In genomic region chr5:108905818-108906217, GRCh38 we compare ENCODE assay signal across 24 cellular contexts.
A peak's percentile ranks its signal among the peaks of the same experiment; 100 is the strongest.
DNase-seq lines count a peak whose midpoint lies in the region; ATAC-seq, FAIRE-seq and TF ChIP-seq lines count a peak whose summit lies in the region.
"Had no signal": no experiment of that assay in that cellular context is flagged by ENCODE, and none has a peak within 500 bp of the region (broad histone marks: within the 10 kb centered on the region; RNA-seq: fewer than 3 reads in every experiment).

No MANE protein-coding gene starts in this region.

- no peaks in the 10 kb centered on the region for H3K4me1 Mint-ChIP-seq in astrocyte (ENCODE audit: low read depth, unreplicated experiment)
- H3K4me1 Mint-ChIP-seq in CD14-positive monocyte: no peaks in the 10 kb centered on the region

- H3K4me1 ChIP-seq in mammary epithelial cell (ENCODE audit: insufficient read depth, low read length) (no peaks in the 10 kb centered on the region), breast epithelium (no peaks in the 10 kb centered on the region), astrocyte (ENCODE audit: insufficient read depth, low read length) (peaks cover 3% of the 10 kb centered on the region), foreskin keratinocyte (no peaks in the 10 kb centered on the region)

- intact Hi-C loops in mammary epithelial cell (cut with micrococcal nuclease) (no loop called here), breast epithelium (cut with DNase I; ENCODE audit: low total_unique reads) (no loop called here), CD14-positive monocyte (cut with micrococcal nuclease) (no loop called here)

- H3K27ac Mint-ChIP-seq in astrocyte (ENCODE audit: unreplicated experiment): no peak overlapping the region
- no peak overlapping the region for H3K27ac Mint-ChIP-seq in CD14-positive monocyte
- H3K27ac Mint-ChIP-seq: B cell had no signal

- peak; percentile 14 for DNase-seq in mammary epithelial cell
- no peak for DNase-seq in breast epithelium (ENCODE audit: low spot score in 2 of 2)
- peak; percentile 16 for DNase-seq in astrocyte (ENCODE audit: low read depth)
- DNase-seq in foreskin keratinocyte: peak in 1 of 2 donors; percentile 22
- no peak for DNase-seq in activated T-cell treated with anti-CD3 and anti-CD28 coated beads for 4 hours
- no peak for DNase-seq in CD14-positive monocyte (ENCODE audit: low spot score)
- DNase-seq: 8988T, COR-L47, DMS79, Karpas-422, MV-4-11, NCI-H1105 treated with DMSO at 0.1 percent for 48 hours, NCI-H1694, NCI-H2081, NCI-H2171, NCI-H524 treated with DMSO at 0.1 percent for 48 hours, OCI-M1 had no signal

- TF ChIP-seq CTCF in mammary epithelial cell (conservative IDR thresholded peaks at IDR 0.05 in 1 of 2, IDR thresholded peaks at IDR 0.05 in 1 of 2; ENCODE audit: extremely low read depth in 1 of 2, insufficient read depth in 1 of 2, low read depth in 1 of 2, low read length in 2 of 2) (no peak), breast epithelium (IDR thresholded peaks at IDR 0.05) (no peak), astrocyte (IDR thresholded peaks at IDR 0.05; ENCODE audit: insufficient read depth, low read depth, low read length) (no peak), foreskin keratinocyte (conservative IDR thresholded peaks at IDR 0.05) (no peak), CD14-positive monocyte (IDR thresholded peaks at IDR 0.05) (no peak)

- H3K4me3 ChIP-seq in mammary epithelial cell (replicated peaks in 1 of 3; ENCODE audit: insufficient read depth in 1 of 3, low read depth in 2 of 3, low read length in 3 of 3) (no peak overlapping the region), breast epithelium (no peak overlapping the region), astrocyte (ENCODE audit: insufficient read depth, low read depth, low read length) (no peak overlapping the region)
- H3K4me3 ChIP-seq: SJSA1 had no signal

- H3K27me3 ChIP-seq in mammary epithelial cell (ENCODE audit: insufficient read depth, low read length) (no peaks in the 10 kb centered on the region), breast epithelium (no peaks in the 10 kb centered on the region), astrocyte (ENCODE audit: insufficient read depth, low read length) (no peaks in the 10 kb centered on the region), foreskin keratinocyte (no peaks in the 10 kb centered on the region)
- H3K27me3 ChIP-seq: SJSA1 had no signal

- H3K4me3 Mint-ChIP-seq in astrocyte (ENCODE audit: unreplicated experiment): no peak overlapping the region
- no peak overlapping the region for H3K4me3 Mint-ChIP-seq in CD14-positive monocyte
- H3K4me3 Mint-ChIP-seq: B cell had no signal

- H4K20me1 ChIP-seq in mammary epithelial cell (ENCODE audit: insufficient read depth, low read length): no peaks in the 10 kb centered on the region
- no peaks in the 10 kb centered on the region for H4K20me1 ChIP-seq in astrocyte (ENCODE audit: insufficient read depth, low read length)

- CTCF ChIA-PET in mammary epithelial cell (lab: Charles Lee; ENCODE audit: low non-redundant PET): no interaction called here

- dilution Hi-C loops in mammary epithelial cell (cut with HindIII; ENCODE audit: low sequenced_read_pairs): no loop called here

- TF ChIP-seq POLR2A in breast epithelium (IDR thresholded peaks at IDR 0.05): no peak

- H3K36me3 Mint-ChIP-seq in astrocyte (ENCODE audit: low read depth, unreplicated experiment) (no peaks in the 10 kb centered on the region), CD14-positive monocyte (peaks cover 7% of the 10 kb centered on the region in 2 donors)

- H3K9me3 ChIP-seq in mammary epithelial cell (replicated peaks; ENCODE audit: insufficient read depth, low read length) (no peaks in the 10 kb centered on the region), breast epithelium (no peaks in the 10 kb centered on the region), astrocyte (ENCODE audit: insufficient read depth, low read depth, low read length) (no peaks in the 10 kb centered on the region)
- H3K9me3 ChIP-seq: SJSA1 had no signal

- H3K36me3 ChIP-seq in mammary epithelial cell (ENCODE audit: insufficient read depth, low read length) (no peaks in the 10 kb centered on the region), breast epithelium (no peaks in the 10 kb centered on the region), astrocyte (ENCODE audit: insufficient read depth, low read length) (peaks cover 3% of the 10 kb centered on the region)
- H3K36me3 ChIP-seq: SJSA1 had no signal

- H3K4me2 ChIP-seq in mammary epithelial cell (ENCODE audit: insufficient read depth, low read depth, low read length): no peak overlapping the region
- H3K4me2 ChIP-seq in astrocyte (ENCODE audit: low read length): no peak overlapping the region

- H3K27me3 Mint-ChIP-seq in astrocyte (ENCODE audit: low read depth, unreplicated experiment) (no peaks in the 10 kb centered on the region), CD14-positive monocyte (ENCODE audit: low read depth in 3 of 3) (no peaks in the 10 kb centered on the region)
- H3K27me3 Mint-ChIP-seq: B cell had no signal

- H2AFZ ChIP-seq in mammary epithelial cell (ENCODE audit: low read depth, low read length) (no peak overlapping the region), astrocyte (ENCODE audit: low read depth, low read length) (no peak overlapping the region)

- H3K9ac ChIP-seq in mammary epithelial cell (ENCODE audit: insufficient read depth, low read length) (no peak overlapping the region), astrocyte (ENCODE audit: low read length) (no peak overlapping the region)

- H3K9me3 Mint-ChIP-seq in astrocyte (ENCODE audit: unreplicated experiment) (no peaks in the 10 kb centered on the region), CD14-positive monocyte (peaks cover 0 to 4% (median 0%) of the 10 kb centered on the region in 7 donors)

- no peak overlapping the region for H3K27ac ChIP-seq in mammary epithelial cell (ENCODE audit: insufficient read depth, low read depth, low read length)
- H3K27ac ChIP-seq in breast epithelium: no peak overlapping the region
- no peak overlapping the region for H3K27ac ChIP-seq in astrocyte (ENCODE audit: low read depth, low read length)
- no peak overlapping the region for H3K27ac ChIP-seq in foreskin keratinocyte
- H3K27ac ChIP-seq: SJSA1 had no signal

- in situ Hi-C loops in mammary epithelial cell (cut with MboI; ENCODE audit: low sequenced_read_pairs in 2 of 2): no loop called here

- BruUV-seq in mammary epithelial cell (replicated peaks; lab: Mats Ljungman, UMichigan): no TSS peak

- H3K79me2 ChIP-seq in mammary epithelial cell (ENCODE audit: insufficient read depth, low read length): no peaks in the 10 kb centered on the region
- H3K79me2 ChIP-seq in astrocyte (ENCODE audit: insufficient read depth, low read length): no peaks in the 10 kb centered on the region

- FAIRE-seq in astrocyte (lab: Jason Lieb, UNC): no peak
- FAIRE-seq: GM12892, GM19239, H54 had no signal

- peak; percentile 37 for ATAC-seq in foreskin keratinocyte
- no peak for ATAC-seq in HG02623 (IDR thresholded peaks at IDR 0.05; ENCODE audit: unreplicated experiment)
- ATAC-seq: Right ventricle myocardium inferior had no signal

Comparison
In these comparisons a context has a peak if more than half of its experiments do, and no peak if none do; other contexts are left out.
1. DNase-seq: peak in mammary epithelial cell (single experiment) and astrocyte (single experiment); none in breast epithelium (0 of 2), activated T-cell treated with anti-CD3 and anti-CD28 coated beads for 4 hours (single experiment) and CD14-positive monocyte (single experiment).